1 cellular context compared by ENCODE assay signal in the genomic region with DNA sequence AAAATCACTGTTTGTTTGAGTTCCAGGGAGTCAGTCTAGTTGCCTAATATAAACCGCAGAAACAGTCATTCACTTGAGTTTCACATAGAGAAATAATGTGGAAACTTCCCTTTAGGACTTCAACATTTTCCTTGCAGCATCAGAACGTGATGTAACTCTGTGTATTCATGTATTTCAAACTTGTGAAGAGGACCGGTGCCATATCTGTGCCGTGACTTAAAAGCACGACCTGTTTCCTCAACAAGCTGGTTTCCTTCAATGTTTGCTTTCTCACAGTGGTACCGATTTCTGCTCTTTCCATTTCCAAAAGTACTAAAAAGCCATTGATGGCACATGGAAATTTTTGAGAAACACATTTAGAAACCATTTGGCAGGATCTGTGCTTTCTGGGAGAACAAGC.
TF ChIP-seq lines count a peak whose summit lies in the region.

No MANE protein-coding gene starts in this region.

TF ChIP-seq in K562, 482 proteins besides CTCF, POLR2A, EP300 and RAD21 (continued from another document):
- TF ChIP-seq, protein P1, sequence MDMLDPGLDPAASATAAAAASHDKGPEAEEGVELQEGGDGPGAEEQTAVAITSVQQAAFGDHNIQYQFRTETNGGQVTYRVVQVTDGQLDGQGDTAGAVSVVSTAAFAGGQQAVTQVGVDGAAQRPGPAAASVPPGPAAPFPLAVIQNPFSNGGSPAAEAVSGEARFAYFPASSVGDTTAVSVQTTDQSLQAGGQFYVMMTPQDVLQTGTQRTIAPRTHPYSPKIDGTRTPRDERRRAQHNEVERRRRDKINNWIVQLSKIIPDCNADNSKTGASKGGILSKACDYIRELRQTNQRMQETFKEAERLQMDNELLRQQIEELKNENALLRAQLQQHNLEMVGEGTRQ (CRISPR knock-in tag; IDR thresholded peaks at IDR 0.05), result no peak
- no peak for TF ChIP-seq SNIP1 (IDR thresholded peaks at IDR 0.05; ENCODE audit: low read depth)
- TF ChIP-seq, protein P2, sequence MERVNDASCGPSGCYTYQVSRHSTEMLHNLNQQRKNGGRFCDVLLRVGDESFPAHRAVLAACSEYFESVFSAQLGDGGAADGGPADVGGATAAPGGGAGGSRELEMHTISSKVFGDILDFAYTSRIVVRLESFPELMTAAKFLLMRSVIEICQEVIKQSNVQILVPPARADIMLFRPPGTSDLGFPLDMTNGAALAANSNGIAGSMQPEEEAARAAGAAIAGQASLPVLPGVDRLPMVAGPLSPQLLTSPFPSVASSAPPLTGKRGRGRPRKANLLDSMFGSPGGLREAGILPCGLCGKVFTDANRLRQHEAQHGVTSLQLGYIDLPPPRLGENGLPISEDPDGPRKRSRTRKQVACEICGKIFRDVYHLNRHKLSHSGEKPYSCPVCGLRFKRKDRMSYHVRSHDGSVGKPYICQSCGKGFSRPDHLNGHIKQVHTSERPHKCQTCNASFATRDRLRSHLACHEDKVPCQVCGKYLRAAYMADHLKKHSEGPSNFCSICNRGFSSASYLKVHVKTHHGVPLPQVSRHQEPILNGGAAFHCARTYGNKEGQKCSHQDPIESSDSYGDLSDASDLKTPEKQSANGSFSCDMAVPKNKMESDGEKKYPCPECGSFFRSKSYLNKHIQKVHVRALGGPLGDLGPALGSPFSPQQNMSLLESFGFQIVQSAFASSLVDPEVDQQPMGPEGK (CRISPR knock-in tag; IDR thresholded peaks at IDR 0.05; ENCODE audit: borderline replicate concordance), result no peak
- TF ChIP-seq, protein P3, sequence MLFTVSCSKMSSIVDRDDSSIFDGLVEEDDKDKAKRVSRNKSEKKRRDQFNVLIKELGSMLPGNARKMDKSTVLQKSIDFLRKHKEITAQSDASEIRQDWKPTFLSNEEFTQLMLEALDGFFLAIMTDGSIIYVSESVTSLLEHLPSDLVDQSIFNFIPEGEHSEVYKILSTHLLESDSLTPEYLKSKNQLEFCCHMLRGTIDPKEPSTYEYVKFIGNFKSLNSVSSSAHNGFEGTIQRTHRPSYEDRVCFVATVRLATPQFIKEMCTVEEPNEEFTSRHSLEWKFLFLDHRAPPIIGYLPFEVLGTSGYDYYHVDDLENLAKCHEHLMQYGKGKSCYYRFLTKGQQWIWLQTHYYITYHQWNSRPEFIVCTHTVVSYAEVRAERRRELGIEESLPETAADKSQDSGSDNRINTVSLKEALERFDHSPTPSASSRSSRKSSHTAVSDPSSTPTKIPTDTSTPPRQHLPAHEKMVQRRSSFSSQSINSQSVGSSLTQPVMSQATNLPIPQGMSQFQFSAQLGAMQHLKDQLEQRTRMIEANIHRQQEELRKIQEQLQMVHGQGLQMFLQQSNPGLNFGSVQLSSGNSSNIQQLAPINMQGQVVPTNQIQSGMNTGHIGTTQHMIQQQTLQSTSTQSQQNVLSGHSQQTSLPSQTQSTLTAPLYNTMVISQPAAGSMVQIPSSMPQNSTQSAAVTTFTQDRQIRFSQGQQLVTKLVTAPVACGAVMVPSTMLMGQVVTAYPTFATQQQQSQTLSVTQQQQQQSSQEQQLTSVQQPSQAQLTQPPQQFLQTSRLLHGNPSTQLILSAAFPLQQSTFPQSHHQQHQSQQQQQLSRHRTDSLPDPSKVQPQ (CRISPR knock-in tag; IDR thresholded peaks at IDR 0.05; ENCODE audit: borderline replicate concordance), result no peak
- no peak for TF ChIP-seq LEF1 (IDR thresholded peaks at IDR 0.05)
- no peak for TF ChIP-seq XRCC4 (IDR thresholded peaks at IDR 0.05; ENCODE audit: extremely low read depth, insufficient read depth, insufficient read length)
- TF ChIP-seq HSF4 (CRISPR knock-in tag; IDR thresholded peaks at IDR 0.05; ENCODE audit: borderline replicate concordance), result no peak
- TF ChIP-seq RB1 (IDR thresholded peaks at IDR 0.05; ENCODE audit: low read depth), result no peak
- TF ChIP-seq TAF1 (IDR thresholded peaks at IDR 0.05; ENCODE audit: control insufficient read depth, extremely low read depth, insufficient read depth, low read length, severe bottlenecking), result no peak
- TF ChIP-seq SAFB (IDR thresholded peaks at IDR 0.05; ENCODE audit: borderline replicate concordance, low read depth, low read length), result no peak
- TF ChIP-seq HNRNPL (IDR thresholded peaks at IDR 0.05; ENCODE audit: low read depth, low read length), result no peak
- TF ChIP-seq, protein P4, sequence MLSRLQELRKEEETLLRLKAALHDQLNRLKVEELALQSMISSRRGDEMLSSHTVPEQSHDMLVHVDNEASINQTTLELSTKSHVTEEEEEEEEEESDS (CRISPR knock-in tag; IDR thresholded peaks at IDR 0.05), result no peak
- no peak for TF ChIP-seq ZNF780A (CRISPR knock-in tag; IDR thresholded peaks at IDR 0.05)
- TF ChIP-seq HIVEP1 (CRISPR knock-in tag; IDR thresholded peaks at IDR 0.05), result no peak
- no peak for TF ChIP-seq ATF7 (IDR thresholded peaks at IDR 0.05)
